In the genomic region with DNA sequence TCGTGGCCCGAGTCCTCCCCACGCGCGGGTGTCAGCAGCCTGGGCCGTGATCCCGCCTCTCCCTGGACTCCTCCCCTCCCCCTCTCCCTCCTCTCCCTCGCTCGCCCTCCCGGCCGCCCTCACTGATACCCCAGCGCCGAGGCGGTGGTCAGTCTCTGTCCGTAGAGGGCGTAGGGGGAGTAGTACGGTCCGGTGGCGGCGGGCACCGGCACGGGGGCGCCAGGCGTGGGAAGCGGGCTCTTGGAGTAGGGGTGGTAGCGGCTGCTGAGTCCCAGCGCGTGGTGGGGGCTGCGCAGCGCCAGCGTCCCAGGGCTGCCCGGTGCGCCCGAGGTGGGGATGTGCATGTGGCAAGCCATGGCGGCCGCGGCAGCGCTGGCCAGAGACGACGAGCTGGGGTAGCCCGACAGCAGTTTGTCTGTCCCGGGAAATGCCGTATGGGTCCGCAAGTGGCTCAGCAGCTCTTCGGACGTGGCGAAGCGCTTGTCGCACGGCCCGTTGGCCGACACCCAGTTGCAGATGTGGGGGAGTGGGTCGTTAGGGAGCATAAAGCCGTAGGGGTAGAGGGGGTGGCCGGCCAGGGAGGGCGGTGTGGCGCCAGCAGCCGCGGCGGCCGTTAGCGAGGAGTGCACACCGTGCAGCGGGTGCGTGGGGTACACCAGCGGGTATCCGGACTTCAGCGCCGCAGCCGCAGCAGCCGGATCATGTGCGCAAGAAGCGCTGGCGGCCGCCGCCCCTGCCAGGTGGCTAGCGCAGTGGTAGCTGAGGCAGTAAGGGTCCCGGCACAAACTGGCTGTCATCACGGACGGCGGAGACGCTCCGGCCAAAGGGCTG, we compare ENCODE assay signal across 9 cellular contexts. TPM values are rescaled to one million over a fixed set of nuclear protein-coding genes. Genes with fewer than 3 reads are reported as not detected.
DNase-seq lines count a peak whose midpoint lies in the region; ATAC-seq and TF ChIP-seq lines count a peak whose summit lies in the region.
"Had no signal": no experiment of that assay in that cellular context is flagged by ENCODE, and none has a peak within 500 bp of the region (broad histone marks: within the 10 kb centered on the region; RNA-seq: fewer than 3 reads in every experiment).

No MANE protein-coding gene starts in this region.

- TF ChIP-seq CTCF in left lung (IDR thresholded peaks at IDR 0.05) = no peak

- H3K4me1 ChIP-seq in left lung = peaks cover 5 to 39% of the 10 kb centered on the region in 2 donors
- H3K4me1 ChIP-seq in subcutaneous abdominal adipose tissue (ENCODE audit: control insufficient read depth in 5 of 5, insufficient read depth in 5 of 5, low read length in 5 of 5) = peaks cover 2 to 59% (median 57%) of the 10 kb centered on the region in 5 donors

- DNase-seq in HS-5 (ENCODE audit: low read depth) (peak; percentile 26), left lung (peak in 1 of 2 donors; percentile 85), T-helper 1 cell (no peak)

- H3K9me3 ChIP-seq in left lung (no peaks in the 10 kb centered on the region), subcutaneous abdominal adipose tissue (ENCODE audit: control insufficient read depth in 5 of 5, low read length in 5 of 5) (no peaks in the 10 kb centered on the region)

- H3K36me3 ChIP-seq in left lung = peaks cover 0 to 15% of the 10 kb centered on the region in 2 donors
- peaks cover 0 to 13% (median 6%) of the 10 kb centered on the region in 5 donors for H3K36me3 ChIP-seq in subcutaneous abdominal adipose tissue (ENCODE audit: control insufficient read depth in 5 of 5, insufficient read depth in 5 of 5, low read length in 5 of 5)

- H3K4me3 ChIP-seq in left lung (peak overlapping the region; percentile 85 to 87), subcutaneous abdominal adipose tissue (ENCODE audit: low read depth in 1 of 5, low read length in 5 of 5) (peak overlapping the region; percentile 75 to 99 (median 93))

- peak overlapping the region; percentile 47 for H3K27ac ChIP-seq in cingulate gyrus (ENCODE audit: low read depth, low read length)
- H3K27ac ChIP-seq in left lung = peak overlapping the region; percentile 95 to 98
- H3K27ac ChIP-seq in subcutaneous abdominal adipose tissue (ENCODE audit: low read depth, low read length) = peak overlapping the region; percentile 93

- H3K27me3 ChIP-seq in left lung (peaks cover 0 to 96% of the 10 kb centered on the region in 2 donors), subcutaneous abdominal adipose tissue (ENCODE audit: control insufficient read depth in 5 of 5, insufficient read depth in 4 of 5, low read length in 5 of 5) (peaks cover 0 to 5% (median 2%) of the 10 kb centered on the region in 5 donors)

- intact Hi-C loops in left lung (cut with DNase I) = loop anchor here in 1 of 2 donors (5.0 to 10.0 kb wide), 3 partner anchors 102 to 1606 kb away; no protein-coding TSS in a partner anchor

- H3K9ac ChIP-seq in subcutaneous abdominal adipose tissue (ENCODE audit: low read length in 5 of 5) = peak overlapping the region in 4 of 5 donors; percentile 30 to 77 (median 62)

- ATAC-seq in left lung (no peak), GM21423 (IDR thresholded peaks at IDR 0.05; ENCODE audit: unreplicated experiment) (no peak), HG02759 (IDR thresholded peaks at IDR 0.05; ENCODE audit: unreplicated experiment) (no peak), GM18519 (IDR thresholded peaks at IDR 0.05; ENCODE audit: low FRiP score, unreplicated experiment) (no peak)

RNA-seq across cellular contexts. Expression of gene ZNF503, which starts 2.7 kb away (rescaled TPM):
- 10 to 100 TPM; 32.7 to 34.2 TPM for total RNA-seq in left lung

RNA-seq across cellular contexts. Expression of gene LRMDA, which starts 32.6 kb away (rescaled TPM):
- 10 to 100 TPM; 16.3 to 21.0 TPM for total RNA-seq in left lung
- total RNA-seq: HT-29 had no signal
